ENCODE assay signal across 8 cellular contexts in the genomic region with DNA sequence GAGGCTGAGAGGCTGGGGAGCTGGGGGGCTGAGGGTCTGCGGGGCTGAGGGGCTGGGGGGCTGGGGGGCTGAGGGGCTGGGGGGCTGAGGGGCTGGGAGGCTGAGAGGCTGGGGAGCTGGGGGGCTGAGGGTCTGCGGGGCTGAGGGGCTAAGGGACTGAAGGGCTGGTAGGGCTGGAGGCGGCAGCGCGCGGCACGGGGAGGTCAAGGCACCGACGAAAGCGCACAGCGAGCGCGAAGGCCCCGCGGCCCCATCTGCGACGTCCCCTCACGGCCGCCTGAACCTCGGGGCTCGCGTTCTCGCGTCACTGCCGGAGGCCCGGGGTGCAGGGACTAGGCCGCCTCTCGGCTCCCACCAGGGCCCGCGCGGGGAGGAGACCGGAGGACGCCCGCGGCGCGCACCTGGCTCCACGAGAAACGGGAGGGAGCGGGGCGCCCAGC. TPM values are rescaled to one million over a fixed set of nuclear protein-coding genes. Genes with fewer than 3 reads are reported as not detected.
DNase-seq lines count a peak whose midpoint lies in the region; ATAC-seq, FAIRE-seq and TF ChIP-seq lines count a peak whose summit lies in the region.

No MANE protein-coding gene starts in this region.

- TF ChIP-seq CTCF in astrocyte of the cerebellum (IDR thresholded peaks at IDR 0.05; ENCODE audit: low read depth, low read length, missing control alignments) (no peak), mesothelial cell of epicardium (IDR thresholded peaks at IDR 0.05; ENCODE audit: unreplicated experiment) (no peak)

- peak overlapping the region; percentile 74 for H3K4me3 Mint-ChIP-seq in T-helper 2 cell treated with Interferon-gamma antibody and Interleukin-4, amounts not matched to agents 5 μg/mL and 100 μg/mL, for 36 hours
- H3K4me3 Mint-ChIP-seq in mesothelial cell of epicardium: peak overlapping the region; percentile 86

- H3K9me3 Mint-ChIP-seq in T-helper 2 cell treated with Interferon-gamma antibody and Interleukin-4, amounts not matched to agents 5 μg/mL and 100 μg/mL, for 36 hours: no peaks in the 10 kb centered on the region
- H3K9me3 Mint-ChIP-seq in mesothelial cell of epicardium: no peaks in the 10 kb centered on the region

- no peak for FAIRE-seq in HTR-8/SVneo (lab: Jason Lieb, UNC)

- H3K27ac Mint-ChIP-seq in T-helper 2 cell treated with Interferon-gamma antibody and Interleukin-4, amounts not matched to agents 5 μg/mL and 100 μg/mL, for 36 hours: peak overlapping the region; percentile 60
- H3K27ac Mint-ChIP-seq in mesothelial cell of epicardium: no peak overlapping the region

- peaks cover 22% of the 10 kb centered on the region for H3K4me1 Mint-ChIP-seq in T-helper 2 cell treated with Interferon-gamma antibody and Interleukin-4, amounts not matched to agents 5 μg/mL and 100 μg/mL, for 36 hours (ENCODE audit: low read depth)
- peaks cover 14% of the 10 kb centered on the region for H3K4me1 Mint-ChIP-seq in mesothelial cell of epicardium

- no peak for DNase-seq in T-helper 2 cell treated with Interferon-gamma antibody and Interleukin-4, amounts not matched to agents 5 μg/mL and 100 μg/mL, for 36 hours (ENCODE audit: low spot score)
- no peak for DNase-seq in T-helper 2 cell
- DNase-seq in astrocyte of the cerebellum (ENCODE audit: low read depth): no peak
- DNase-seq in mesothelial cell of epicardium (ENCODE audit: low spot score in 2 of 2, unreplicated experiment in 2 of 2): no peak
- no peak for DNase-seq in HTR-8/SVneo (ENCODE audit: insufficient read length, low spot score)
- no peak for DNase-seq in mucosa of gallbladder (ENCODE audit: low spot score)
- DNase-seq in OCI-M1 (lab: John Stamatoyannopoulos, UW): no peak

- peaks cover 4% of the 10 kb centered on the region for H3K36me3 Mint-ChIP-seq in T-helper 2 cell treated with Interferon-gamma antibody and Interleukin-4, amounts not matched to agents 5 μg/mL and 100 μg/mL, for 36 hours (ENCODE audit: low read depth)
- H3K36me3 Mint-ChIP-seq in mesothelial cell of epicardium: peaks cover 2% of the 10 kb centered on the region

- peak; percentile 23 for ATAC-seq in HG03108 (IDR thresholded peaks at IDR 0.05; ENCODE audit: unreplicated experiment)

- peak overlapping the region; percentile 85 for H3K4me3 ChIP-seq in astrocyte of the cerebellum (ENCODE audit: low read depth, low read length)

- in situ Hi-C loops in astrocyte of the cerebellum (cut with HindIII; ENCODE audit: low sequenced_read_pairs): no loop called here

- H3K27me3 Mint-ChIP-seq in T-helper 2 cell treated with Interferon-gamma antibody and Interleukin-4, amounts not matched to agents 5 μg/mL and 100 μg/mL, for 36 hours (ENCODE audit: low read depth): no peaks in the 10 kb centered on the region
- no peaks in the 10 kb centered on the region for H3K27me3 Mint-ChIP-seq in mesothelial cell of epicardium (ENCODE audit: low read depth)

RNA-seq across cellular contexts. Expression of gene INTS11, which starts 0.4 kb away (rescaled TPM):
- total RNA-seq in mesothelial cell of epicardium: 163 to 165 TPM (median 165 TPM) in 3 replicates
- 121 TPM for total RNA-seq in mucosa of gallbladder

RNA-seq across cellular contexts. Expression of gene CPTP, which starts 0.5 kb away (rescaled TPM):
- total RNA-seq in mesothelial cell of epicardium: 17.8 to 19.3 TPM (median 18.5 TPM) in 3 replicates
- total RNA-seq in mucosa of gallbladder: 36.1 TPM

RNA-seq across cellular contexts. Expression of gene TAS1R3, which starts 7.0 kb away (rescaled TPM):
- total RNA-seq in mesothelial cell of epicardium (0.98 to 1.0 TPM (median 1.00 TPM) in 3 replicates), mucosa of gallbladder (0.40 TPM)

RNA-seq across cellular contexts. Expression of gene PUSL1, which starts 15.7 kb away (rescaled TPM):
- total RNA-seq in mesothelial cell of epicardium (12.7 to 14.5 TPM (median 14.2 TPM) in 3 replicates), mucosa of gallbladder (19.0 TPM)

RNA-seq across cellular contexts. Expression of gene ACAP3, which starts 16.4 kb away (rescaled TPM):
- total RNA-seq in mesothelial cell of epicardium (85.5 to 97.3 TPM (median 91.0 TPM) in 3 replicates), mucosa of gallbladder (86.6 TPM)
